Comparison of ENCODE assay signal across 1 cellular context in the genomic region with DNA sequence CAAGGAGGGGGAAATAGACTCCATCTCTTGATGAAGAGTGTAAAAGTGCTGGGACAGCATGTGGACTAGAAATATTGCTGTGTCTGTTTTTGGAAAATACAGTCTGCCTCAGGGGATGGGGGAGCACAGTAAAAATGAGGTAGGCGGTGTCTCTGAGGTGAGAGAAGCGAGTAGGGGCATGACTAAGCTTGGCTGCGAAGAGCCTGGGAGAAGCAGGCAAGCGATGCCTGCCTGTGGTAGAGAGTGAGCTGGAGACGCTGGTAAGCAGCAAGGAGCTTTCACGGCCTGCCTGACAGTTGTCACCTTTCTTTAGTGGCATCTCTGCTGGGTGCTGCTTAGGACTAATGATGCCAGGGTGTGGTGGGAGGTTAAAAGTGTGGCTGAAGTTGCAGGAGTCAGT.
TF ChIP-seq lines count a peak whose summit lies in the region.

No MANE protein-coding gene starts in this region.

TF ChIP-seq in K562, 482 proteins besides CTCF, POLR2A, EP300 and RAD21 (continued from another document):
- TF ChIP-seq, protein P1, sequence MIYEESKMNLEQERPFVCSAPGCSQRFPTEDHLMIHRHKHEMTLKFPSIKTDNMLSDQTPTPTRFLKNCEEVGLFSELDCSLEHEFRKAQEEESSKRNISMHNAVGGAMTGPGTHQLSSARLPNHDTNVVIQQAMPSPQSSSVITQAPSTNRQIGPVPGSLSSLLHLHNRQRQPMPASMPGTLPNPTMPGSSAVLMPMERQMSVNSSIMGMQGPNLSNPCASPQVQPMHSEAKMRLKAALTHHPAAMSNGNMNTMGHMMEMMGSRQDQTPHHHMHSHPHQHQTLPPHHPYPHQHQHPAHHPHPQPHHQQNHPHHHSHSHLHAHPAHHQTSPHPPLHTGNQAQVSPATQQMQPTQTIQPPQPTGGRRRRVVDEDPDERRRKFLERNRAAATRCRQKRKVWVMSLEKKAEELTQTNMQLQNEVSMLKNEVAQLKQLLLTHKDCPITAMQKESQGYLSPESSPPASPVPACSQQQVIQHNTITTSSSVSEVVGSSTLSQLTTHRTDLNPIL (CRISPR knock-in tag; IDR thresholded peaks at IDR 0.05), result no peak
- TF ChIP-seq, protein P2, sequence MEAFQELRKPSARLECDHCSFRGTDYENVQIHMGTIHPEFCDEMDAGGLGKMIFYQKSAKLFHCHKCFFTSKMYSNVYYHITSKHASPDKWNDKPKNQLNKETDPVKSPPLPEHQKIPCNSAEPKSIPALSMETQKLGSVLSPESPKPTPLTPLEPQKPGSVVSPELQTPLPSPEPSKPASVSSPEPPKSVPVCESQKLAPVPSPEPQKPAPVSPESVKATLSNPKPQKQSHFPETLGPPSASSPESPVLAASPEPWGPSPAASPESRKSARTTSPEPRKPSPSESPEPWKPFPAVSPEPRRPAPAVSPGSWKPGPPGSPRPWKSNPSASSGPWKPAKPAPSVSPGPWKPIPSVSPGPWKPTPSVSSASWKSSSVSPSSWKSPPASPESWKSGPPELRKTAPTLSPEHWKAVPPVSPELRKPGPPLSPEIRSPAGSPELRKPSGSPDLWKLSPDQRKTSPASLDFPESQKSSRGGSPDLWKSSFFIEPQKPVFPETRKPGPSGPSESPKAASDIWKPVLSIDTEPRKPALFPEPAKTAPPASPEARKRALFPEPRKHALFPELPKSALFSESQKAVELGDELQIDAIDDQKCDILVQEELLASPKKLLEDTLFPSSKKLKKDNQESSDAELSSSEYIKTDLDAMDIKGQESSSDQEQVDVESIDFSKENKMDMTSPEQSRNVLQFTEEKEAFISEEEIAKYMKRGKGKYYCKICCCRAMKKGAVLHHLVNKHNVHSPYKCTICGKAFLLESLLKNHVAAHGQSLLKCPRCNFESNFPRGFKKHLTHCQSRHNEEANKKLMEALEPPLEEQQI (IDR thresholded peaks at IDR 0.05), result no peak
- TF ChIP-seq, protein P3, sequence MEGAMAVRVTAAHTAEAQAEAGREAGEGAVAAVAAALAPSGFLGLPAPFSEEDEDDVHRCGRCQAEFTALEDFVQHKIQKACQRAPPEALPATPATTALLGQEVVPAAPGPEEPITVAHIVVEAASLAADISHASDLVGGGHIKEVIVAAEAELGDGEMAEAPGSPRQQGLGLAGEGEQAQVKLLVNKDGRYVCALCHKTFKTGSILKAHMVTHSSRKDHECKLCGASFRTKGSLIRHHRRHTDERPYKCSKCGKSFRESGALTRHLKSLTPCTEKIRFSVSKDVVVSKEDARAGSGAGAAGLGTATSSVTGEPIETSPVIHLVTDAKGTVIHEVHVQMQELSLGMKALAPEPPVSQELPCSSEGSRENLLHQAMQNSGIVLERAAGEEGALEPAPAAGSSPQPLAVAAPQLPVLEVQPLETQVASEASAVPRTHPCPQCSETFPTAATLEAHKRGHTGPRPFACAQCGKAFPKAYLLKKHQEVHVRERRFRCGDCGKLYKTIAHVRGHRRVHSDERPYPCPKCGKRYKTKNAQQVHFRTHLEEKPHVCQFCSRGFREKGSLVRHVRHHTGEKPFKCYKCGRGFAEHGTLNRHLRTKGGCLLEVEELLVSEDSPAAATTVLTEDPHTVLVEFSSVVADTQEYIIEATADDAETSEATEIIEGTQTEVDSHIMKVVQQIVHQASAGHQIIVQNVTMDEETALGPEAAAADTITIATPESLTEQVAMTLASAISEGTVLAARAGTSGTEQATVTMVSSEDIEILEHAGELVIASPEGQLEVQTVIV (CRISPR knock-in tag; IDR thresholded peaks at IDR 0.05; ENCODE audit: borderline replicate concordance), result no peak
- TF ChIP-seq SAFB2 (IDR thresholded peaks at IDR 0.05; ENCODE audit: borderline replicate concordance, low read depth, low read length, severe bottlenecking) (no peak), BCL6 (CRISPR knock-in tag; IDR thresholded peaks at IDR 0.05) (no peak), SAFB (IDR thresholded peaks at IDR 0.05; ENCODE audit: borderline replicate concordance, low read depth, low read length) (no peak), GTF2F1 (IDR thresholded peaks at IDR 0.05; ENCODE audit: low read depth, low read length) (no peak), ZNF830 (CRISPR knock-in tag; IDR thresholded peaks at IDR 0.05) (no peak), ZBTB1 (CRISPR knock-in tag; IDR thresholded peaks at IDR 0.05; ENCODE audit: borderline replicate concordance, low read depth) (no peak)
- TF ChIP-seq, protein P4, sequence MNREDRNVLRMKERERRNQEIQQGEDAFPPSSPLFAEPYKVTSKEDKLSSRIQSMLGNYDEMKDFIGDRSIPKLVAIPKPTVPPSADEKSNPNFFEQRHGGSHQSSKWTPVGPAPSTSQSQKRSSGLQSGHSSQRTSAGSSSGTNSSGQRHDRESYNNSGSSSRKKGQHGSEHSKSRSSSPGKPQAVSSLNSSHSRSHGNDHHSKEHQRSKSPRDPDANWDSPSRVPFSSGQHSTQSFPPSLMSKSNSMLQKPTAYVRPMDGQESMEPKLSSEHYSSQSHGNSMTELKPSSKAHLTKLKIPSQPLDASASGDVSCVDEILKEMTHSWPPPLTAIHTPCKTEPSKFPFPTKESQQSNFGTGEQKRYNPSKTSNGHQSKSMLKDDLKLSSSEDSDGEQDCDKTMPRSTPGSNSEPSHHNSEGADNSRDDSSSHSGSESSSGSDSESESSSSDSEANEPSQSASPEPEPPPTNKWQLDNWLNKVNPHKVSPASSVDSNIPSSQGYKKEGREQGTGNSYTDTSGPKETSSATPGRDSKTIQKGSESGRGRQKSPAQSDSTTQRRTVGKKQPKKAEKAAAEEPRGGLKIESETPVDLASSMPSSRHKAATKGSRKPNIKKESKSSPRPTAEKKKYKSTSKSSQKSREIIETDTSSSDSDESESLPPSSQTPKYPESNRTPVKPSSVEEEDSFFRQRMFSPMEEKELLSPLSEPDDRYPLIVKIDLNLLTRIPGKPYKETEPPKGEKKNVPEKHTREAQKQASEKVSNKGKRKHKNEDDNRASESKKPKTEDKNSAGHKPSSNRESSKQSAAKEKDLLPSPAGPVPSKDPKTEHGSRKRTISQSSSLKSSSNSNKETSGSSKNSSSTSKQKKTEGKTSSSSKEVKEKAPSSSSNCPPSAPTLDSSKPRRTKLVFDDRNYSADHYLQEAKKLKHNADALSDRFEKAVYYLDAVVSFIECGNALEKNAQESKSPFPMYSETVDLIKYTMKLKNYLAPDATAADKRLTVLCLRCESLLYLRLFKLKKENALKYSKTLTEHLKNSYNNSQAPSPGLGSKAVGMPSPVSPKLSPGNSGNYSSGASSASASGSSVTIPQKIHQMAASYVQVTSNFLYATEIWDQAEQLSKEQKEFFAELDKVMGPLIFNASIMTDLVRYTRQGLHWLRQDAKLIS (CRISPR knock-in tag; IDR thresholded peaks at IDR 0.05), result no peak
- TF ChIP-seq, protein P5, sequence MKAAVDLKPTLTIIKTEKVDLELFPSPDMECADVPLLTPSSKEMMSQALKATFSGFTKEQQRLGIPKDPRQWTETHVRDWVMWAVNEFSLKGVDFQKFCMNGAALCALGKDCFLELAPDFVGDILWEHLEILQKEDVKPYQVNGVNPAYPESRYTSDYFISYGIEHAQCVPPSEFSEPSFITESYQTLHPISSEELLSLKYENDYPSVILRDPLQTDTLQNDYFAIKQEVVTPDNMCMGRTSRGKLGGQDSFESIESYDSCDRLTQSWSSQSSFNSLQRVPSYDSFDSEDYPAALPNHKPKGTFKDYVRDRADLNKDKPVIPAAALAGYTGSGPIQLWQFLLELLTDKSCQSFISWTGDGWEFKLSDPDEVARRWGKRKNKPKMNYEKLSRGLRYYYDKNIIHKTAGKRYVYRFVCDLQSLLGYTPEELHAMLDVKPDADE (conservative IDR thresholded peaks at IDR 0.05; ENCODE audit: control insufficient read depth, low read depth, low read length), result no peak
- TF ChIP-seq, protein P6, sequence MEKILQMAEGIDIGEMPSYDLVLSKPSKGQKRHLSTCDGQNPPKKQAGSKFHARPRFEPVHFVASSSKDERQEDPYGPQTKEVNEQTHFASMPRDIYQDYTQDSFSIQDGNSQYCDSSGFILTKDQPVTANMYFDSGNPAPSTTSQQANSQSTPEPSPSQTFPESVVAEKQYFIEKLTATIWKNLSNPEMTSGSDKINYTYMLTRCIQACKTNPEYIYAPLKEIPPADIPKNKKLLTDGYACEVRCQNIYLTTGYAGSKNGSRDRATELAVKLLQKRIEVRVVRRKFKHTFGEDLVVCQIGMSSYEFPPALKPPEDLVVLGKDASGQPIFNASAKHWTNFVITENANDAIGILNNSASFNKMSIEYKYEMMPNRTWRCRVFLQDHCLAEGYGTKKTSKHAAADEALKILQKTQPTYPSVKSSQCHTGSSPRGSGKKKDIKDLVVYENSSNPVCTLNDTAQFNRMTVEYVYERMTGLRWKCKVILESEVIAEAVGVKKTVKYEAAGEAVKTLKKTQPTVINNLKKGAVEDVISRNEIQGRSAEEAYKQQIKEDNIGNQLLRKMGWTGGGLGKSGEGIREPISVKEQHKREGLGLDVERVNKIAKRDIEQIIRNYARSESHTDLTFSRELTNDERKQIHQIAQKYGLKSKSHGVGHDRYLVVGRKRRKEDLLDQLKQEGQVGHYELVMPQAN (IDR thresholded peaks at IDR 0.05; ENCODE audit: borderline replicate concordance), result no peak
- TF ChIP-seq, protein P7, sequence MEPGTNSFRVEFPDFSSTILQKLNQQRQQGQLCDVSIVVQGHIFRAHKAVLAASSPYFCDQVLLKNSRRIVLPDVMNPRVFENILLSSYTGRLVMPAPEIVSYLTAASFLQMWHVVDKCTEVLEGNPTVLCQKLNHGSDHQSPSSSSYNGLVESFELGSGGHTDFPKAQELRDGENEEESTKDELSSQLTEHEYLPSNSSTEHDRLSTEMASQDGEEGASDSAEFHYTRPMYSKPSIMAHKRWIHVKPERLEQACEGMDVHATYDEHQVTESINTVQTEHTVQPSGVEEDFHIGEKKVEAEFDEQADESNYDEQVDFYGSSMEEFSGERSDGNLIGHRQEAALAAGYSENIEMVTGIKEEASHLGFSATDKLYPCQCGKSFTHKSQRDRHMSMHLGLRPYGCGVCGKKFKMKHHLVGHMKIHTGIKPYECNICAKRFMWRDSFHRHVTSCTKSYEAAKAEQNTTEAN (CRISPR knock-in tag; IDR thresholded peaks at IDR 0.05), result no peak
